In the genomic region with DNA sequence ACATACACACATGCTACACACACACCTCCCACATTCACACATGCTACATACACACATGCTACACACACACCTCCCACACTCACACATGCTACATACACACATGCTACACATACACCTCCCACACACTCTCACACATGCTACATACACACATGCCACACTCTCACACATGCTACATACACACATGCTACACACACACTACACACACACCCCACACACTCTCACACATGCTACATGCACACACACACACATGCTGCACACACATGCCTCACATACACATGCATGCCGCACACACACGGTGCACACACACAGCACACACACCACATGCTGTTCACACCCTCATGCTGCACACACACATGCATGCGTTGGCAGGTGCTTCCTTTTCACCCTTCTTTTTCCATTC, we compare ENCODE assay signal across 1 cellular context.
TF ChIP-seq lines count a peak whose summit lies in the region.

No MANE protein-coding gene starts in this region.

TF ChIP-seq in HepG2, 621 proteins besides CTCF, POLR2A, EP300 and RAD21:
- TF ChIP-seq, protein P1, sequence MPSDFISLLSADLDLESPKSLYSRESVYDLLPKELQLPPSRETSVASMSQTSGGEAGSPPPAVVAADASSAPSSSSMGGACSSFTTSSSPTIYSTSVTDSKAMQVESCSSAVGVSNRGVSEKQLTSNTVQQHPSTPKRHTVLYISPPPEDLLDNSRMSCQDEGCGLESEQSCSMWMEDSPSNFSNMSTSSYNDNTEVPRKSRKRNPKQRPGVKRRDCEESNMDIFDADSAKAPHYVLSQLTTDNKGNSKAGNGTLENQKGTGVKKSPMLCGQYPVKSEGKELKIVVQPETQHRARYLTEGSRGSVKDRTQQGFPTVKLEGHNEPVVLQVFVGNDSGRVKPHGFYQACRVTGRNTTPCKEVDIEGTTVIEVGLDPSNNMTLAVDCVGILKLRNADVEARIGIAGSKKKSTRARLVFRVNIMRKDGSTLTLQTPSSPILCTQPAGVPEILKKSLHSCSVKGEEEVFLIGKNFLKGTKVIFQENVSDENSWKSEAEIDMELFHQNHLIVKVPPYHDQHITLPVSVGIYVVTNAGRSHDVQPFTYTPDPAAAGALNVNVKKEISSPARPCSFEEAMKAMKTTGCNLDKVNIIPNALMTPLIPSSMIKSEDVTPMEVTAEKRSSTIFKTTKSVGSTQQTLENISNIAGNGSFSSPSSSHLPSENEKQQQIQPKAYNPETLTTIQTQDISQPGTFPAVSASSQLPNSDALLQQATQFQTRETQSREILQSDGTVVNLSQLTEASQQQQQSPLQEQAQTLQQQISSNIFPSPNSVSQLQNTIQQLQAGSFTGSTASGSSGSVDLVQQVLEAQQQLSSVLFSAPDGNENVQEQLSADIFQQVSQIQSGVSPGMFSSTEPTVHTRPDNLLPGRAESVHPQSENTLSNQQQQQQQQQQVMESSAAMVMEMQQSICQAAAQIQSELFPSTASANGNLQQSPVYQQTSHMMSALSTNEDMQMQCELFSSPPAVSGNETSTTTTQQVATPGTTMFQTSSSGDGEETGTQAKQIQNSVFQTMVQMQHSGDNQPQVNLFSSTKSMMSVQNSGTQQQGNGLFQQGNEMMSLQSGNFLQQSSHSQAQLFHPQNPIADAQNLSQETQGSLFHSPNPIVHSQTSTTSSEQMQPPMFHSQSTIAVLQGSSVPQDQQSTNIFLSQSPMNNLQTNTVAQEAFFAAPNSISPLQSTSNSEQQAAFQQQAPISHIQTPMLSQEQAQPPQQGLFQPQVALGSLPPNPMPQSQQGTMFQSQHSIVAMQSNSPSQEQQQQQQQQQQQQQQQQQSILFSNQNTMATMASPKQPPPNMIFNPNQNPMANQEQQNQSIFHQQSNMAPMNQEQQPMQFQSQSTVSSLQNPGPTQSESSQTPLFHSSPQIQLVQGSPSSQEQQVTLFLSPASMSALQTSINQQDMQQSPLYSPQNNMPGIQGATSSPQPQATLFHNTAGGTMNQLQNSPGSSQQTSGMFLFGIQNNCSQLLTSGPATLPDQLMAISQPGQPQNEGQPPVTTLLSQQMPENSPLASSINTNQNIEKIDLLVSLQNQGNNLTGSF (CRISPR knock-in tag; IDR thresholded peaks at IDR 0.05): no peak
- TF ChIP-seq, protein P2, sequence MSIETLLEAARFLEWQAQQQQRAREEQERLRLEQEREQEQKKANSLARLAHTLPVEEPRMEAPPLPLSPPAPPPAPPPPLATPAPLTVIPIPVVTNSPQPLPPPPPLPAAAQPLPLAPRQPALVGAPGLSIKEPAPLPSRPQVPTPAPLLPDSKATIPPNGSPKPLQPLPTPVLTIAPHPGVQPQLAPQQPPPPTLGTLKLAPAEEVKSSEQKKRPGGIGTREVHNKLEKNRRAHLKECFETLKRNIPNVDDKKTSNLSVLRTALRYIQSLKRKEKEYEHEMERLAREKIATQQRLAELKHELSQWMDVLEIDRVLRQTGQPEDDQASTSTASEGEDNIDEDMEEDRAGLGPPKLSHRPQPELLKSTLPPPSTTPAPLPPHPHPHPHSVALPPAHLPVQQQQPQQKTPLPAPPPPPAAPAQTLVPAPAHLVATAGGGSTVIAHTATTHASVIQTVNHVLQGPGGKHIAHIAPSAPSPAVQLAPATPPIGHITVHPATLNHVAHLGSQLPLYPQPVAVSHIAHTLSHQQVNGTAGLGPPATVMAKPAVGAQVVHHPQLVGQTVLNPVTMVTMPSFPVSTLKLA (IDR thresholded peaks at IDR 0.05): peak; percentile 93
